8 cellular contexts compared by ENCODE assay signal in genomic region chr17:7780736-7781135, GRCh38.
"Had no signal": no experiment of that assay in that cellular context is flagged by ENCODE, and none has a peak within 500 bp of the region (broad histone marks: within the 10 kb centered on the region; RNA-seq: fewer than 3 reads in every experiment).

No MANE protein-coding gene starts in this region.

- H3K27ac ChIP-seq: HL-60, KMS-11 had no signal

- H3K4me3 ChIP-seq: K562 had no signal

- H3K4me2 ChIP-seq: KMS-11 had no signal

- H3K9ac ChIP-seq: KMS-11 had no signal

- DNase-seq: Kasumi-1, KBM-7, KG1 had no signal

- ATAC-seq: K562 had no signal

- FAIRE-seq: HepG2, HTR-8/SVneo, K562 had no signal
